Comparison of ENCODE assay signal across 8 cellular contexts in genomic region chr17:63476857-63477470, GRCh38. TPM values are rescaled to one million over a fixed set of nuclear protein-coding genes. Genes with fewer than 3 reads are reported as not detected.
DNase-seq lines count a peak whose midpoint lies in the region; ATAC-seq and TF ChIP-seq lines count a peak whose summit lies in the region.

Gene ACE, plus strand, starts transcription at chr17:63477061. Its CDS starts 34 bp downstream, at chr17:63477095.

- intact Hi-C loops in CD4-positive, alpha-beta T cell (cut with DNase I, micrococcal nuclease) = loop anchor here (5.0 kb wide), 2 partner anchors 35 to 135 kb away; no protein-coding TSS in a partner anchor
- intact Hi-C loops in left ventricle myocardium superior (cut with micrococcal nuclease) = loop anchor here (5.0 kb wide), 1 partner anchor 50 kb away; no protein-coding TSS in a partner anchor

- no peaks in the 10 kb centered on the region for H3K36me3 Mint-ChIP-seq in CD4-positive, alpha-beta T cell (ENCODE audit: low read depth)
- no peaks in the 10 kb centered on the region for H3K36me3 Mint-ChIP-seq in activated naive CD8-positive, alpha-beta T cell treated with anti-CD3 and anti-CD28 coated beads for 36 hours

- H3K4me1 Mint-ChIP-seq in CD4-positive, alpha-beta T cell (ENCODE audit: low read depth) = peaks cover 14% of the 10 kb centered on the region
- H3K4me1 Mint-ChIP-seq in activated naive CD8-positive, alpha-beta T cell treated with anti-CD3 and anti-CD28 coated beads for 36 hours = peaks cover 7% of the 10 kb centered on the region

- TF ChIP-seq POLR2A in GM18505 (IDR thresholded peaks at IDR 0.05; ENCODE audit: borderline replicate concordance, extremely low read depth, insufficient read depth, insufficient read length) = no peak

- peak within 1 kb of the TSS; percentile 77 for H3K4me3 Mint-ChIP-seq in CD4-positive, alpha-beta T cell
- peak within 1 kb of the TSS; percentile 73 for H3K4me3 Mint-ChIP-seq in activated naive CD8-positive, alpha-beta T cell treated with anti-CD3 and anti-CD28 coated beads for 36 hours

- H3K27ac Mint-ChIP-seq in CD4-positive, alpha-beta T cell = no peak within 1 kb of the TSS
- H3K27ac Mint-ChIP-seq in activated naive CD8-positive, alpha-beta T cell treated with anti-CD3 and anti-CD28 coated beads for 36 hours = no peak within 1 kb of the TSS

- CTCF ChIA-PET in CD4-positive, alpha-beta T cell (lab: Charles Lee) = interaction anchor here (1.0 to 1.9 kb wide), 3 partner anchors 26 to 52 kb away, joined by 3 to 14 read pairs (median 3); no protein-coding TSS in a partner anchor
- CTCF ChIA-PET in HEK293T (lab: Yijun Ruan, JAX) = interaction anchor here (0.6 to 1.8 kb wide), 3 partner anchors 10 to 52 kb away, joined by 3 to 6 read pairs (median 4); no protein-coding TSS in a partner anchor

- H3K9me3 Mint-ChIP-seq in CD4-positive, alpha-beta T cell = no peaks in the 10 kb centered on the region
- no peaks in the 10 kb centered on the region for H3K9me3 Mint-ChIP-seq in activated naive CD8-positive, alpha-beta T cell treated with anti-CD3 and anti-CD28 coated beads for 36 hours

- peak; percentile 71 for ATAC-seq in CD4-positive, alpha-beta T cell (ENCODE audit: poor library complexity)
- peak; percentile 39 for ATAC-seq in left ventricle myocardium superior
- ATAC-seq in GM18505 (IDR thresholded peaks at IDR 0.05; ENCODE audit: unreplicated experiment) = no peak

- POLR2A ChIA-PET in CD4-positive, alpha-beta T cell (lab: Charles Lee) = interaction anchor here (1.0 to 3.3 kb wide), 7 partner anchors 31 to 145 kb away, joined by 4 to 31 read pairs (median 6); partner anchors contain the start of genes CYB561, DCAF7 and MAP3K3
- POLR2A ChIA-PET in HEK293T (lab: Yijun Ruan, JAX) = interaction anchor here (0.9 to 3.7 kb wide), 10 partner anchors 19 to 72 kb away, joined by 3 to 14 read pairs (median 4); no protein-coding TSS in a partner anchor

- H3K27me3 ChIP-seq in CD4-positive, alpha-beta T cell (ENCODE audit: control insufficient read depth, insufficient read depth, low read length) = peaks cover 10% of the 10 kb centered on the region

- H3K27ac ChIP-seq in CD4-positive, alpha-beta T cell (ENCODE audit: low read depth, low read length) = no peak within 1 kb of the TSS

- H3K27me3 Mint-ChIP-seq in CD4-positive, alpha-beta T cell = peaks cover 35% of the 10 kb centered on the region
- H3K27me3 Mint-ChIP-seq in activated naive CD8-positive, alpha-beta T cell treated with anti-CD3 and anti-CD28 coated beads for 36 hours = peaks cover 42% of the 10 kb centered on the region

- peak in 7 of 10 experiments; percentile 11 to 37 (median 25) for DNase-seq in CD4-positive, alpha-beta T cell
- DNase-seq in HEK293T (ENCODE audit: extremely low spot score) (peak; percentile 67), OCI-M1 (lab: John Stamatoyannopoulos, UW) (peak; percentile 33), left ventricle myocardium superior (peak; percentile 56), retina (peak; percentile 57), OCI-M2 (lab: John Stamatoyannopoulos, UW; ENCODE audit: unreplicated experiment) (no peak)
- peak; percentile 55 for DNase-seq in activated naive CD8-positive, alpha-beta T cell treated with anti-CD3 and anti-CD28 coated beads for 36 hours

- TF ChIP-seq CTCF in CD4-positive, alpha-beta T cell (IDR thresholded peaks at IDR 0.05) = no peak

- H3K9me3 ChIP-seq in CD4-positive, alpha-beta T cell (ENCODE audit: control insufficient read depth, low read length) = no peaks in the 10 kb centered on the region

TF ChIP-seq in HEK293T, 16 proteins besides CTCF, POLR2A, EP300 and RAD21:
- TF ChIP-seq BHLHE40 (IDR thresholded peaks at IDR 0.05; ENCODE audit: borderline replicate concordance) (no peak), ARNT (IDR thresholded peaks at IDR 0.05) (no peak), LEF1 (IDR thresholded peaks at IDR 0.05; ENCODE audit: borderline replicate concordance) (no peak), FOXK2 (IDR thresholded peaks at IDR 0.05) (no peak), NFRKB (IDR thresholded peaks at IDR 0.05) (no peak), ZNF384 (IDR thresholded peaks at IDR 0.05) (no peak), L3MBTL2 (conservative IDR thresholded peaks at IDR 0.05) (no peak), FOXA1 (IDR thresholded peaks at IDR 0.05) (no peak), SUZ12 (IDR thresholded peaks at IDR 0.05) (no peak), FOXM1 (IDR thresholded peaks at IDR 0.05; ENCODE audit: borderline replicate concordance) (no peak; the same call in 1 of the 2 replicates)
TF ChIP-seq in HEK293T: peak in this region for 0.

RNA-seq across cellular contexts. Expression of gene ACE, which starts in this region (rescaled TPM):
- 10 to 100 TPM in 1 of 2 experiments, 1 to 10 TPM in 1; 7.4 to 10.2 TPM for total RNA-seq in CD4-positive, alpha-beta T cell
- total RNA-seq in activated naive CD8-positive, alpha-beta T cell treated with anti-CD3 and anti-CD28 coated beads for 36 hours = not detected
- total RNA-seq in left ventricle myocardium superior = 5.6 TPM

Comparison
In these comparisons a context has a peak if more than half of its experiments do, and no peak if none do; other contexts are left out.
1. Peak in DNase-seq in activated naive CD8-positive, alpha-beta T cell treated with anti-CD3 and anti-CD28 coated beads for 36 hours; RNA of the gene not detected or under 1 TPM.